14 cellular contexts compared by ENCODE assay signal in the genomic region with DNA sequence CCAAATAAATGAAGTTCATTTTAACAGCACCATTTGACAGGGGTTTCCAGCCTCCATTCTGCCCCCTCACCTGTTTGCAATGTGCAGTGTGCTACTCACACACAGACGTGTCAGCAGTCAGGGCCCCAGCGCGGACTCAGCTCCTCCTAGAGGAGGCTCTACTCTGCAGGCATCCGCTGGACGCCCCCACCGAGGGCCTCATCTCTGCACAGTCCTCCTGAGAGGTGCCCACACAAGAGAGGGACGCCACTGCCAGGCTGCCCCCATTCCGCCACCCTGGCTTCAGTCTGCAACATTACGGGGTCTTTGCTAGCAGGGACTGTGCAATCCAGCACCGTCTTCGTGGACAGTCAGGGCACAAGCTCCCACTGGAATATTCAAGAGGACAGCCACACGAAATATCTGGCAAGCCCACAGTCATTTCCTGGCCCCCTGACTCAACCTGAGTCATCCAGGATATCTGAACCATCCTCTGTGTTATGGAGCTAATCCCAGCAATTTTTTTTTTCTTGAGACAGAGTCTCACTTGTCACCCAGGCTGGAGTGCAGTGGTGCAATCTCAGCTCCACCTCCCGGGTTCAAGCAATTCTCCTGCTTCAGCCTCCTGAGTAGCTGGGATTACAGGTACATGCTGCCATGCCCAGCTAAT.
DNase-seq lines count a peak whose midpoint lies in the region; ATAC-seq, FAIRE-seq and TF ChIP-seq lines count a peak whose summit lies in the region.
"Had no signal": no experiment of that assay in that cellular context is flagged by ENCODE, and none has a peak within 500 bp of the region (broad histone marks: within the 10 kb centered on the region; RNA-seq: fewer than 3 reads in every experiment).

No MANE protein-coding gene starts in this region.

- no peak for TF ChIP-seq EP300 in HepG2 (IDR thresholded peaks at IDR 0.05; ENCODE audit: low read depth in 2 of 2, low read length in 2 of 2)
- TF ChIP-seq EP300 in HepG2 (CRISPR knock-in tag; IDR thresholded peaks at IDR 0.05; ENCODE audit: borderline replicate concordance) = no peak

- H3K27ac ChIP-seq in HepG2 (ENCODE audit: extremely low read length, insufficient read depth, low read length) (no peak overlapping the region), right lobe of liver (no peak overlapping the region)
- H3K27ac ChIP-seq: cardiac muscle cell, PC-9, thoracic aorta had no signal

- no peak overlapping the region for H3K9ac ChIP-seq in HepG2 (ENCODE audit: insufficient read depth, low read depth, low read length)

- CTCF ChIA-PET in HepG2 (lab: Yijun Ruan, JAX; ENCODE audit: low intra/inter-chr PET ratio, low total read pairs) = no interaction called here

- TF ChIP-seq CTCF in HepG2 (CRISPR knock-in tag; IDR thresholded peaks at IDR 0.05) (no peak), right lobe of liver (IDR thresholded peaks at IDR 0.05) (no peak), foreskin fibroblast (IDR thresholded peaks at IDR 0.05; ENCODE audit: low read depth, low read length) (no peak)

- H3K79me2 ChIP-seq in HepG2 (ENCODE audit: insufficient read depth, low read length) = no peaks in the 10 kb centered on the region

- DNase-seq in HepG2 (ENCODE audit: low spot score) (no peak), right lobe of liver (no peak), SW 1271 (lab: John Stamatoyannopoulos, UW) (peak; percentile 62 to 69), foreskin fibroblast (peak; percentile 84 to 85), NCI-H1694 treated with DMSO at 0.1 percent for 48 hours (lab: John Stamatoyannopoulos, UW) (no peak), left lobe of liver (ENCODE audit: low spot score) (no peak), DMS79 treated with DMSO at 0.1 percent for 48 hours (lab: John Stamatoyannopoulos, UW) (no peak), NCI-H526 (lab: John Stamatoyannopoulos, UW) (no peak)
- DNase-seq: H7, NCI-H2171 treated with DMSO at 0.1 percent for 48 hours, PC-9 had no signal

- H3K27me3 ChIP-seq in HepG2 (ENCODE audit: control insufficient read depth in 1 of 2, insufficient read depth in 2 of 2, low read length in 2 of 2) (peaks cover 0 to 4% of the 10 kb centered on the region in 2 experiments; a peak in 2 of 5 replicates), right lobe of liver (no peaks in the 10 kb centered on the region)
- H3K27me3 ChIP-seq: cardiac muscle cell had no signal

- BruUV-seq in HepG2 (replicated peaks; lab: Mats Ljungman, UMichigan) = no TSS peak

- no peaks in the 10 kb centered on the region for H3K4me1 ChIP-seq in HepG2 (ENCODE audit: insufficient read depth, low read length)
- no peaks in the 10 kb centered on the region for H3K4me1 ChIP-seq in right lobe of liver

- intact Hi-C loops in HepG2 (cut with micrococcal nuclease; ENCODE audit: unreplicated experiment) = no loop called here
- intact Hi-C loops in right lobe of liver (cut with DNase I) = no loop called here

- POLR2A ChIA-PET in HepG2 (lab: Yijun Ruan, JAX) = no interaction called here

- H3K9me3 ChIP-seq in HepG2 (ENCODE audit: low read length) (no peaks in the 10 kb centered on the region), right lobe of liver (no peaks in the 10 kb centered on the region)
- H3K9me3 ChIP-seq: thoracic aorta had no signal

- in situ Hi-C loops in HepG2 (cut with HindIII; ENCODE audit: extremely low pct_ligation_motif_present, low pct_unique_long_range_greater_than_20kb) = no loop called here

- no peak overlapping the region for H3K4me2 ChIP-seq in HepG2 (ENCODE audit: low read depth, low read length)
- H3K4me2 ChIP-seq: PC-9 had no signal

- H3K4me3 ChIP-seq in HepG2 (replicated peaks in 1 of 3; ENCODE audit: insufficient read depth in 1 of 3, low read depth in 2 of 3, low read length in 3 of 3) = no peak overlapping the region
- H3K4me3 ChIP-seq in right lobe of liver = no peak overlapping the region
- no peak overlapping the region for H3K4me3 ChIP-seq in foreskin fibroblast (ENCODE audit: low read depth in 1 of 2, low read length in 2 of 2)
- H3K4me3 ChIP-seq: cardiac muscle cell, PC-9, thoracic aorta had no signal

- H3K36me3 ChIP-seq in HepG2 (replicated peaks in 1 of 2; ENCODE audit: control insufficient read depth in 1 of 2, insufficient read depth in 2 of 2, low read length in 2 of 2) (no peaks in the 10 kb centered on the region), right lobe of liver (no peaks in the 10 kb centered on the region)
- H3K36me3 ChIP-seq: cardiac muscle cell, thoracic aorta had no signal

- TF ChIP-seq POLR2A in HepG2 (IDR thresholded peaks at IDR 0.05; ENCODE audit: insufficient read depth in 1 of 2, low read depth in 2 of 2, low read length in 2 of 2) = no peak
- no peak for TF ChIP-seq POLR2A in right lobe of liver (IDR thresholded peaks at IDR 0.05)

- TF ChIP-seq RAD21 in HepG2 (CRISPR knock-in tag; IDR thresholded peaks at IDR 0.05) = no peak

- no peak for FAIRE-seq in HepG2 (lab: Jason Lieb, UNC)

- H2AFZ ChIP-seq in HepG2 (ENCODE audit: low read length) = no peak overlapping the region
- H2AFZ ChIP-seq: PC-9 had no signal

- ATAC-seq in HepG2 (peak; percentile 69), right lobe of liver (no peak), left lobe of liver (no peak)
- ATAC-seq: activated T-helper 17 cell treated with anti-CD3 and anti-CD28 coated beads, Interleukin-2, amount 50 U/mL, for 72 hours had no signal

- H4K20me1 ChIP-seq in HepG2 (ENCODE audit: insufficient read depth, low read length) = no peaks in the 10 kb centered on the region

- WGBS in HepG2 (ENCODE audit: low lambda C conversion rate) = 26% methylated on average over 9 of the region's 13 CpGs
- 70% methylated on average over 4 of the region's 13 CpGs for WGBS in right lobe of liver (ENCODE audit: insufficient coverage, low coverage, low lambda C conversion rate, missing lambda C conversion rate)

TF ChIP-seq in HepG2, 621 proteins besides CTCF, POLR2A, EP300 and RAD21:
- no peak for TF ChIP-seq PHF8 (CRISPR knock-in tag; IDR thresholded peaks at IDR 0.05)
- no peak for TF ChIP-seq NCOA2 (CRISPR knock-in tag; IDR thresholded peaks at IDR 0.05)
- TF ChIP-seq, protein P1, sequence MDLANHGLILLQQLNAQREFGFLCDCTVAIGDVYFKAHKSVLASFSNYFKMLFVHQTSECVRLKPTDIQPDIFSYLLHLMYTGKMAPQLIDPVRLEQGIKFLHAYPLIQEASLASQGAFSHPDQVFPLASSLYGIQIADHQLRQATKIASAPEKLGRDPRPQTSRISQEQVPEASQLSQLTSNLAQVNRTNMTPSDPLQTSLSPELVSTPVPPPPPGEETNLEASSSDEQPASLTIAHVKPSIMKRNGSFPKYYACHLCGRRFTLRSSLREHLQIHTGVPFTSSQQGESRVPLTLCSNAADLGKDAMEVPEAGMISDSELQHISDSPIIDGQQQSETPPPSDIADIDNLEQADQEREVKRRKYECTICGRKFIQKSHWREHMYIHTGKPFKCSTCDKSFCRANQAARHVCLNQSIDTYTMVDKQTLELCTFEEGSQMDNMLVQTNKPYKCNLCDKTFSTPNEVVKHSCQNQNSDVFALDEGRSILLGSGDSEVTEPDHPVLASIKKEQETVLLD (CRISPR knock-in tag; IDR thresholded peaks at IDR 0.05; ENCODE audit: low read depth) = no peak
- no peak for TF ChIP-seq PCBP2 (optimal IDR thresholded peaks at IDR 0.05; ENCODE audit: low read depth, low read length, poor library complexity, severe bottlenecking)
- TF ChIP-seq SAFB2 (CRISPR knock-in tag; IDR thresholded peaks at IDR 0.05; ENCODE audit: borderline replicate concordance, low read depth) = no peak
- TF ChIP-seq ZNF7 (CRISPR knock-in tag; IDR thresholded peaks at IDR 0.05) = no peak
- no peak for TF ChIP-seq SRSF4 (IDR thresholded peaks at IDR 0.05; ENCODE audit: low read depth, low read length, poor library complexity, severe bottlenecking)
- no peak for TF ChIP-seq TGIF2 (CRISPR knock-in tag; IDR thresholded peaks at IDR 0.05)
TF ChIP-seq in HepG2: peak in this region for 0.

Comparison
In these comparisons a context has a peak if more than half of its experiments do, and no peak if none do; other contexts are left out.
1. DNase-seq: peak in SW 1271 (2 of 2) and foreskin fibroblast (2 of 2); none in HepG2 (single experiment), right lobe of liver (0 of 3), NCI-H1694 treated with DMSO at 0.1 percent for 48 hours (single experiment), left lobe of liver (single experiment), DMS79 treated with DMSO at 0.1 percent for 48 hours (single experiment) and NCI-H526 (0 of 2).